8 cellular contexts compared by ENCODE assay signal in the genomic region with DNA sequence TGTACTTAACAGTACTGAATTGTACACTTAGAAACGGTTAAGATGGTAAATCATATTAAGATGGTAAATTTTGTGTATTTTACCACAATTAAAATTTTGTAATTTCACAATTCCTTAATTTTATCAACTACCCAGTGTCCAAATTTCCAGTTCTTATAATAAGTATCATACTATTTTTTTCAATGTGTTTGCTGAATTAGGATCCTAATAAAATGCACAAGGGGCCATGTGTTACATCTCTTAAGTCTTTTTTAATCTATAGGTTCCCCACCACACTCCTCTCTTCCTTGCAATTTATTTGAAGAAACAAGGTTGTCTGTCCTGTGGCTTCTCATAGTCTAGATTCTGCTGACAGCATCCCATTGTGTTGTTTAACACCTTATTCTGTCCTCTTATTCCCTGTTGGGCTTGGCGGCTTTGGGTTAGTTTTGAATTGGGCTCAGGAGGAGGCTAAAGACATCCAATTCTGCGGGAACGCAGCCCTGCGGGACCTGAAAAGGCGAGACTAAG. TPM values are rescaled to one million over a fixed set of nuclear protein-coding genes. Genes with fewer than 3 reads are reported as not detected.
DNase-seq lines count a peak whose midpoint lies in the region; ATAC-seq and TF ChIP-seq lines count a peak whose summit lies in the region.

No MANE protein-coding gene starts in this region.

- peak overlapping the region; percentile 91 for H3K27ac ChIP-seq in iPS-18a (ENCODE audit: low read length)
- H3K27ac ChIP-seq in thymus (ENCODE audit: low read depth) = peak overlapping the region; percentile 96

- H3K4me1 ChIP-seq in iPS-18a (ENCODE audit: control insufficient read depth, low read depth, low read length) (peaks cover 9% of the 10 kb centered on the region), thymus (ENCODE audit: control insufficient read depth, insufficient read depth, low read length) (peaks cover 3% of the 10 kb centered on the region)

- H3K4me1 Mint-ChIP-seq in WTC11 = peaks cover 5% of the 10 kb centered on the region; the same call in 1 of the 2 replicates

- H3K9me3 ChIP-seq in iPS-18a (ENCODE audit: control insufficient read depth, low read depth, low read length) (no peaks in the 10 kb centered on the region), thymus (ENCODE audit: control insufficient read depth) (no peaks in the 10 kb centered on the region)

- POLR2A ChIA-PET in WTC11 (lab: Charles Lee) = interaction anchor here (0.6 to 1.4 kb wide), 4 partner anchors 8 to 132 kb away, joined by 3 to 7 read pairs (median 4); a partner anchor contains a TSS

- H3K36me3 ChIP-seq in iPS-18a (ENCODE audit: control insufficient read depth, low read depth, low read length) (no peaks in the 10 kb centered on the region), thymus (ENCODE audit: control insufficient read depth, insufficient read depth) (no peaks in the 10 kb centered on the region)

- CTCF ChIA-PET in WTC11 (lab: Charles Lee) = no interaction called here

- H3K27ac Mint-ChIP-seq in WTC11 = peak overlapping the region; percentile 100

- no peaks in the 10 kb centered on the region for H3K9me3 Mint-ChIP-seq in WTC11

- peak overlapping the region; percentile 85 for H3K4me3 Mint-ChIP-seq in WTC11

- DNase-seq in WTC11 (ENCODE audit: low spot score) (no peak), GM19240 (ENCODE audit: insufficient read length, low spot score) (no peak), pons (ENCODE audit: low spot score) (no peak)

- WGBS in thymus = 17% methylated on average over 6 of the region's 6 CpGs

- H3K9ac ChIP-seq in iPS-18a (ENCODE audit: low read length) = peak overlapping the region; percentile 92

- no peak for TF ChIP-seq CTCF in WTC11 (IDR thresholded peaks at IDR 0.05)

- ATAC-seq in GM18508 (IDR thresholded peaks at IDR 0.05; ENCODE audit: insufficient read depth, unreplicated experiment) (peak; percentile 29), HG02678 (IDR thresholded peaks at IDR 0.05; ENCODE audit: unreplicated experiment) (peak; percentile 28), WTC11 (peak; percentile 23; the same call in 1 of the 2 replicates), HG03045 (IDR thresholded peaks at IDR 0.05; ENCODE audit: unreplicated experiment) (no peak)

- H3K4me3 ChIP-seq in iPS-18a (ENCODE audit: low read length) = peak overlapping the region; percentile 94
- peak overlapping the region; percentile 61 for H3K4me3 ChIP-seq in thymus (ENCODE audit: low read length)

- H3K27me3 Mint-ChIP-seq in WTC11 (ENCODE audit: low read depth) = no peaks in the 10 kb centered on the region

- no peaks in the 10 kb centered on the region for H3K36me3 Mint-ChIP-seq in WTC11

- H3K27me3 ChIP-seq in iPS-18a (ENCODE audit: control insufficient read depth, insufficient read depth, low read length) (no peaks in the 10 kb centered on the region), thymus (ENCODE audit: control insufficient read depth, insufficient read depth) (no peaks in the 10 kb centered on the region)

TF ChIP-seq in WTC11, 78 proteins besides CTCF, POLR2A, EP300 and RAD21:
- TF ChIP-seq, protein P1, sequence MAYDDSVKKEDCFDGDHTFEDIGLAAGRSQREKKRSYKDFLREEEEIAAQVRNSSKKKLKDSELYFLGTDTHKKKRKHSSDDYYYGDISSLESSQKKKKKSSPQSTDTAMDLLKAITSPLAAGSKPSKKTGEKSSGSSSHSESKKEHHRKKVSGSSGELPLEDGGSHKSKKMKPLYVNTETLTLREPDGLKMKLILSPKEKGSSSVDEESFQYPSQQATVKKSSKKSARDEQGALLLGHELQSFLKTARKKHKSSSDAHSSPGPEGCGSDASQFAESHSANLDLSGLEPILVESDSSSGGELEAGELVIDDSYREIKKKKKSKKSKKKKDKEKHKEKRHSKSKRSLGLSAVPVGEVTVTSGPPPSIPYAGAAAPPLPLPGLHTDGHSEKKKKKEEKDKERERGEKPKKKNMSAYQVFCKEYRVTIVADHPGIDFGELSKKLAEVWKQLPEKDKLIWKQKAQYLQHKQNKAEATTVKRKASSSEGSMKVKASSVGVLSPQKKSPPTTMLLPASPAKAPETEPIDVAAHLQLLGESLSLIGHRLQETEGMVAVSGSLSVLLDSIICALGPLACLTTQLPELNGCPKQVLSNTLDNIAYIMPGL (CRISPR knock-in tag; IDR thresholded peaks at IDR 0.05) = no peak
- TF ChIP-seq, protein P2, sequence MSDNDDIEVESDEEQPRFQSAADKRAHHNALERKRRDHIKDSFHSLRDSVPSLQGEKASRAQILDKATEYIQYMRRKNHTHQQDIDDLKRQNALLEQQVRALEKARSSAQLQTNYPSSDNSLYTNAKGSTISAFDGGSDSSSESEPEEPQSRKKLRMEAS (CRISPR knock-in tag; IDR thresholded peaks at IDR 0.05) = no peak
- TF ChIP-seq SMAD4 (CRISPR knock-in tag; IDR thresholded peaks at IDR 0.05) = no peak
- TF ChIP-seq MYBL2 (CRISPR knock-in tag; IDR thresholded peaks at IDR 0.05) = no peak
- no peak for TF ChIP-seq NFE2L1 (CRISPR knock-in tag; IDR thresholded peaks at IDR 0.05)
- TF ChIP-seq TEAD4 (CRISPR knock-in tag; IDR thresholded peaks at IDR 0.05) = no peak
- TF ChIP-seq, protein P3, sequence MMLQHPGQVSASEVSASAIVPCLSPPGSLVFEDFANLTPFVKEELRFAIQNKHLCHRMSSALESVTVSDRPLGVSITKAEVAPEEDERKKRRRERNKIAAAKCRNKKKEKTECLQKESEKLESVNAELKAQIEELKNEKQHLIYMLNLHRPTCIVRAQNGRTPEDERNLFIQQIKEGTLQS (CRISPR knock-in tag; conservative IDR thresholded peaks at IDR 0.05) = no peak
- TF ChIP-seq GABPB1 (CRISPR knock-in tag; IDR thresholded peaks at IDR 0.05) = no peak
- TF ChIP-seq, protein P4, sequence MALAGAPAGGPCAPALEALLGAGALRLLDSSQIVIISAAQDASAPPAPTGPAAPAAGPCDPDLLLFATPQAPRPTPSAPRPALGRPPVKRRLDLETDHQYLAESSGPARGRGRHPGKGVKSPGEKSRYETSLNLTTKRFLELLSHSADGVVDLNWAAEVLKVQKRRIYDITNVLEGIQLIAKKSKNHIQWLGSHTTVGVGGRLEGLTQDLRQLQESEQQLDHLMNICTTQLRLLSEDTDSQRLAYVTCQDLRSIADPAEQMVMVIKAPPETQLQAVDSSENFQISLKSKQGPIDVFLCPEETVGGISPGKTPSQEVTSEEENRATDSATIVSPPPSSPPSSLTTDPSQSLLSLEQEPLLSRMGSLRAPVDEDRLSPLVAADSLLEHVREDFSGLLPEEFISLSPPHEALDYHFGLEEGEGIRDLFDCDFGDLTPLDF (CRISPR knock-in tag; IDR thresholded peaks at IDR 0.05) = no peak
- TF ChIP-seq, protein P5, sequence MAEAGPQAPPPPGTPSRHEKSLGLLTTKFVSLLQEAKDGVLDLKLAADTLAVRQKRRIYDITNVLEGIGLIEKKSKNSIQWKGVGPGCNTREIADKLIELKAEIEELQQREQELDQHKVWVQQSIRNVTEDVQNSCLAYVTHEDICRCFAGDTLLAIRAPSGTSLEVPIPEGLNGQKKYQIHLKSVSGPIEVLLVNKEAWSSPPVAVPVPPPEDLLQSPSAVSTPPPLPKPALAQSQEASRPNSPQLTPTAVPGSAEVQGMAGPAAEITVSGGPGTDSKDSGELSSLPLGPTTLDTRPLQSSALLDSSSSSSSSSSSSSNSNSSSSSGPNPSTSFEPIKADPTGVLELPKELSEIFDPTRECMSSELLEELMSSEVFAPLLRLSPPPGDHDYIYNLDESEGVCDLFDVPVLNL (CRISPR knock-in tag; IDR thresholded peaks at IDR 0.05; ENCODE audit: borderline replicate concordance, low read depth) = no peak
- TF ChIP-seq JUN (CRISPR knock-in tag; IDR thresholded peaks at IDR 0.05) = no peak
- no peak for TF ChIP-seq NFATC4 (CRISPR knock-in tag; IDR thresholded peaks at IDR 0.05)
- no peak for TF ChIP-seq RORB (CRISPR knock-in tag; IDR thresholded peaks at IDR 0.05)
- no peak for TF ChIP-seq PRRX2 (CRISPR knock-in tag; IDR thresholded peaks at IDR 0.05)
- no peak for TF ChIP-seq ESRRA (CRISPR knock-in tag; IDR thresholded peaks at IDR 0.05; ENCODE audit: borderline replicate concordance)
- TF ChIP-seq, protein P6, sequence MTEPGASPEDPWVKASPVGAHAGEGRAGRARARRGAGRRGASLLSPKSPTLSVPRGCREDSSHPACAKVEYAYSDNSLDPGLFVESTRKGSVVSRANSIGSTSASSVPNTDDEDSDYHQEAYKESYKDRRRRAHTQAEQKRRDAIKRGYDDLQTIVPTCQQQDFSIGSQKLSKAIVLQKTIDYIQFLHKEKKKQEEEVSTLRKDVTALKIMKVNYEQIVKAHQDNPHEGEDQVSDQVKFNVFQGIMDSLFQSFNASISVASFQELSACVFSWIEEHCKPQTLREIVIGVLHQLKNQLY (CRISPR knock-in tag; IDR thresholded peaks at IDR 0.05) = no peak
- TF ChIP-seq HMGA2 (CRISPR knock-in tag; IDR thresholded peaks at IDR 0.05) = no peak
TF ChIP-seq in WTC11: peak in this region for 0.

RNA-seq across cellular contexts. Expression of a gene that starts 0.5 kb away (rescaled TPM):
- 18.5 to 19.8 TPM (median 19.1 TPM) in 3 replicates for total RNA-seq in WTC11 (2021)
- 18.2 TPM for polyA plus RNA-seq in thymus

RNA-seq across cellular contexts. Expression of a gene that starts 6.4 kb away (rescaled TPM):
- total RNA-seq in WTC11 (2021) = 23.2 to 27.6 TPM (median 27.4 TPM) in 3 replicates
- 10.2 TPM for polyA plus RNA-seq in thymus
